In the genomic region with DNA sequence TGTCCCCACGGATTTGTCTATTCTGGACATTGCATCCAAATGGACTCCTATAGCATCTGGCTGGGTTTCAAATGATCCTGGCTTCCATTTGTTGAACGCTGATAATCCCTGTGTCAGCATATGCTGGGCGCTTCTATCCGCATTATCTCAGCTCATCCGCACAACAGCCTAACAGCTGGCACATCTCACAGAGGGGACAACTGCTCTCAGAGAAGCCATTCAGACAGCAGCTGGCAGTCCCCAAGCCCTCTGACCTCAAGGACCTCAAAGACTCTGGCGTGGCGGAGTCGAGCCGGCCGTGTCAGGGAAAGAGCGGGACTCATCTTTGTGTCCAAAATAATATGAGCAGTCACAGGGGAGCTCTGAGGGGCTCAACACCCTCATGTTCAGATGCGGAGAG, we compare ENCODE assay signal across 18 cellular contexts.
A peak's percentile ranks its signal among the peaks of the same experiment; 100 is the strongest.
DNase-seq lines count a peak whose midpoint lies in the region; ATAC-seq and TF ChIP-seq lines count a peak whose summit lies in the region.
"Had no signal": no experiment of that assay in that cellular context is flagged by ENCODE, and none has a peak within 500 bp of the region (broad histone marks: within the 10 kb centered on the region; RNA-seq: fewer than 3 reads in every experiment).

No MANE protein-coding gene starts in this region.

- H3K27ac ChIP-seq in SJCRH30: peak overlapping the region; percentile 93
- no peak overlapping the region for H3K27ac ChIP-seq in breast epithelium
- H3K27ac ChIP-seq: BLaER1 treated with 17β-estradiol and CSF1 and Interleukin-3, amounts not matched to agents 10 nM and 100 nM; parathyroid adenoma; transverse colon had no signal

- no peak for TF ChIP-seq CTCF in breast epithelium (IDR thresholded peaks at IDR 0.05)

- peak overlapping the region; percentile 33 for H3K4me3 ChIP-seq in SJCRH30
- H3K4me3 ChIP-seq in breast epithelium: no peak overlapping the region
- H3K4me3 ChIP-seq: adrenal gland; BLaER1 treated with 17β-estradiol and CSF1 and Interleukin-3, amounts not matched to agents 10 nM and 100 nM; transverse colon had no signal

- H3K27me3 ChIP-seq in SJCRH30 (no peaks in the 10 kb centered on the region), breast epithelium (no peaks in the 10 kb centered on the region)
- H3K27me3 ChIP-seq: adrenal gland; BLaER1 treated with 17β-estradiol and CSF1 and Interleukin-3, amounts not matched to agents 10 nM and 100 nM had no signal

- intact Hi-C loops in left ventricle myocardium superior (cut with micrococcal nuclease) (no loop called here), breast epithelium (cut with DNase I; ENCODE audit: low total_unique reads) (no loop called here)

- H3K4me1 ChIP-seq in SJCRH30 (peaks cover 62% of the 10 kb centered on the region), breast epithelium (no peaks in the 10 kb centered on the region)
- H3K4me1 ChIP-seq: adrenal gland, parathyroid adenoma had no signal

- ATAC-seq in left ventricle myocardium superior (peak; percentile 39), HG03342 (IDR thresholded peaks at IDR 0.05; ENCODE audit: unreplicated experiment) (no peak)
- ATAC-seq: stimulated activated naive B cell treated with anti-CD40 and anti-IgM and Interleukin-4, amounts not matched to agents 10 μg/mL and 1 μg/mL and 100 μg/mL, for 72 hours had no signal

- DNase-seq in NCI-H1092 treated with DMSO at 0.1 percent for 48 hours (lab: John Stamatoyannopoulos, UW): peak; percentile 54
- DNase-seq in SJCRH30: peak; percentile 95 to 98
- DNase-seq in left ventricle myocardium superior: no peak
- peak; percentile 45 for DNase-seq in putamen (ENCODE audit: low spot score)
- DNase-seq in NCI-H1436 treated with DMSO at 0.1 percent for 48 hours (lab: John Stamatoyannopoulos, UW): no peak
- no peak for DNase-seq in breast epithelium (ENCODE audit: low spot score in 2 of 2)
- DNase-seq: central memory CD4-positive, alpha-beta T cell; DMS53; effector CD8-positive, alpha-beta T cell; GOT3; hippocampal formation; NCI-H2081 treated with DMSO at 0.1 percent for 48 hours; stimulated activated naive B cell treated with anti-CD40 and anti-IgM and Interleukin-4, amounts not matched to agents 10 μg/mL and 1 μg/mL and 100 μg/mL, for 72 hours; transverse colon had no signal

- H3K9me3 ChIP-seq in SJCRH30 (replicated peaks) (no peaks in the 10 kb centered on the region), breast epithelium (no peaks in the 10 kb centered on the region)
- H3K9me3 ChIP-seq: adrenal gland, transverse colon had no signal

- H3K36me3 ChIP-seq in SJCRH30 (no peaks in the 10 kb centered on the region), breast epithelium (no peaks in the 10 kb centered on the region)
- H3K36me3 ChIP-seq: adrenal gland; BLaER1 treated with 17β-estradiol and CSF1 and Interleukin-3, amounts not matched to agents 10 nM and 100 nM; transverse colon had no signal

- TF ChIP-seq POLR2A in breast epithelium (IDR thresholded peaks at IDR 0.05): no peak

Comparison
In these comparisons a context has a peak if more than half of its experiments do, and no peak if none do; other contexts are left out.
1. DNase-seq: peak in NCI-H1092 treated with DMSO at 0.1 percent for 48 hours (single experiment), SJCRH30 (2 of 2) and putamen (single experiment); none in left ventricle myocardium superior (single experiment), NCI-H1436 treated with DMSO at 0.1 percent for 48 hours (single experiment) and breast epithelium (0 of 2).